ENCODE assay signal across 18 cellular contexts in genomic region chr6:170083236-170084051, GRCh38.
DNase-seq lines count a peak whose midpoint lies in the region; ATAC-seq lines count a peak whose summit lies in the region.
"Had no signal": no experiment of that assay in that cellular context is flagged by ENCODE, and none has a peak within 500 bp of the region (broad histone marks: within the 10 kb centered on the region; RNA-seq: fewer than 3 reads in every experiment).

No MANE protein-coding gene starts in this region.

- peak; percentile 52 for DNase-seq in activated CD8-positive, alpha-beta memory T cell treated with anti-CD3 and anti-CD28 coated beads for 24 hours
- no peak for DNase-seq in activated CD8-positive, alpha-beta memory T cell treated with anti-CD3 and anti-CD28 coated beads, Interleukin-2, amount 50 U/mL, for 4 hours
- peak; percentile 37 for DNase-seq in NCI-H524 treated with DMSO at 0.1 percent for 48 hours (lab: John Stamatoyannopoulos, UW)
- DNase-seq in iPS-NIHi11 (ENCODE audit: low spot score): peak; percentile 7
- no peak for DNase-seq in stimulated activated naive B cell treated with anti-CD40 and anti-IgM and Interleukin-4, amounts not matched to agents 10 μg/mL and 1 μg/mL and 100 μg/mL, for 72 hours
- DNase-seq in hepatic stellate cell (ENCODE audit: low spot score): no peak
- DNase-seq in LoVo (ENCODE audit: low spot score): no peak
- DNase-seq in NCI-H226: no peak
- DNase-seq: activated CD4-positive, alpha-beta T cell treated with anti-CD3 and anti-CD28 coated beads, Interleukin-2, amount 10 ng/mL, durations not matched to agents 7 days and 5 days; foreskin fibroblast; KBM-7; NCI-H1417; NCI-H446 treated with DMSO at 0.1 percent for 48 hours; SJCRH30; stimulated activated CD4-positive, alpha-beta T cell treated with anti-CD3 and anti-CD28 coated beads, Interleukin-15, amount 100 ng/mL, for 24 hours had no signal

- no peak overlapping the region for H3K4me3 Mint-ChIP-seq in stimulated activated naive B cell treated with anti-CD40 and anti-IgM and Interleukin-4, amounts not matched to agents 10 μg/mL and 1 μg/mL and 100 μg/mL, for 72 hours
- H3K4me3 Mint-ChIP-seq: activated CD4-positive, alpha-beta T cell treated with anti-CD3 and anti-CD28 coated beads, Interleukin-2, amount 10 ng/mL, durations not matched to agents 7 days and 5 days; CD4-positive, alpha-beta T cell; GM23338 had no signal

- peaks cover 7 to 8% of the 10 kb centered on the region in 2 donors for H3K36me3 Mint-ChIP-seq in stimulated activated naive B cell treated with anti-CD40 and anti-IgM and Interleukin-4, amounts not matched to agents 10 μg/mL and 1 μg/mL and 100 μg/mL, for 72 hours
- H3K36me3 Mint-ChIP-seq: naive thymus-derived CD8-positive, alpha-beta T cell had no signal

- ATAC-seq in stimulated activated naive B cell treated with anti-CD40 and anti-IgM and Interleukin-4, amounts not matched to agents 10 μg/mL and 1 μg/mL and 100 μg/mL, for 72 hours (replicated peaks): no peak
- ATAC-seq: GM23338; naive thymus-derived CD8-positive, alpha-beta T cell had no signal

- H3K27me3 Mint-ChIP-seq in stimulated activated naive B cell treated with anti-CD40 and anti-IgM and Interleukin-4, amounts not matched to agents 10 μg/mL and 1 μg/mL and 100 μg/mL, for 72 hours: peaks cover 11 to 14% of the 10 kb centered on the region in 2 donors
- H3K27me3 Mint-ChIP-seq: CD4-positive, alpha-beta T cell; naive thymus-derived CD8-positive, alpha-beta T cell had no signal

- H3K4me1 Mint-ChIP-seq in stimulated activated naive B cell treated with anti-CD40 and anti-IgM and Interleukin-4, amounts not matched to agents 10 μg/mL and 1 μg/mL and 100 μg/mL, for 72 hours: peaks cover 7 to 8% of the 10 kb centered on the region in 2 donors
- H3K4me1 Mint-ChIP-seq: GM23338 had no signal

- H3K9me3 Mint-ChIP-seq in stimulated activated naive B cell treated with anti-CD40 and anti-IgM and Interleukin-4, amounts not matched to agents 10 μg/mL and 1 μg/mL and 100 μg/mL, for 72 hours: peaks cover 4 to 8% of the 10 kb centered on the region in 2 donors
- H3K9me3 Mint-ChIP-seq: CD4-positive, alpha-beta T cell had no signal

- H3K27ac Mint-ChIP-seq in stimulated activated naive B cell treated with anti-CD40 and anti-IgM and Interleukin-4, amounts not matched to agents 10 μg/mL and 1 μg/mL and 100 μg/mL, for 72 hours: peak overlapping the region; percentile 31
- H3K27ac Mint-ChIP-seq: activated CD4-positive, alpha-beta T cell treated with anti-CD3 and anti-CD28 coated beads, Interleukin-2, amount 10 ng/mL, durations not matched to agents 7 days and 5 days; CD4-positive, alpha-beta T cell; GM23338 had no signal

Comparison
In these comparisons a context has a peak if more than half of its experiments do, and no peak if none do; other contexts are left out.
1. DNase-seq: peak in activated CD8-positive, alpha-beta memory T cell treated with anti-CD3 and anti-CD28 coated beads for 24 hours (single experiment), NCI-H524 treated with DMSO at 0.1 percent for 48 hours (single experiment) and iPS-NIHi11 (single experiment); none in activated CD8-positive, alpha-beta memory T cell treated with anti-CD3 and anti-CD28 coated beads, Interleukin-2, amount 50 U/mL, for 4 hours (single experiment), stimulated activated naive B cell treated with anti-CD40 and anti-IgM and Interleukin-4, amounts not matched to agents 10 μg/mL and 1 μg/mL and 100 μg/mL, for 72 hours (single experiment), hepatic stellate cell (single experiment), LoVo (single experiment) and NCI-H226 (single experiment).